Comparison of ENCODE assay signal across 29 cellular contexts in genomic region chr9:83617299-83617698, GRCh38.
"Had no signal": no experiment of that assay in that cellular context is flagged by ENCODE, and none has a peak within 500 bp of the region (broad histone marks: within the 10 kb centered on the region; RNA-seq: fewer than 3 reads in every experiment).

No MANE protein-coding gene starts in this region.

- H3K27me3 ChIP-seq: colonic mucosa, dorsolateral prefrontal cortex, esophagus muscularis mucosa, esophagus squamous epithelium, gastrocnemius medialis, gastroesophageal sphincter, heart left ventricle, heart right ventricle had no signal

- H3K9me3 Mint-ChIP-seq: dendritic cell treated with granulocyte-macrophage colony-stimulating factor and Interleukin-4, amounts not matched to agents 40 ng/mL and 50 ng/mL, for 4 days; effector memory CD8-positive, alpha-beta T cell had no signal

- DNase-seq: colonic mucosa; cortex of kidney; dermis blood vessel endothelial cell; dorsolateral prefrontal cortex; effector CD4-positive, alpha-beta T cell; effector CD8-positive, alpha-beta T cell; effector memory CD4-positive, alpha-beta T cell; effector memory CD8-positive, alpha-beta T cell; endodermal cell; erythroblast; esophagus squamous epithelium; foreskin fibroblast; foreskin keratinocyte; foreskin melanocyte; gastrocnemius medialis; glutamatergic neuron; head of caudate nucleus; heart left ventricle; heart right ventricle had no signal

- H3K9me3 ChIP-seq: colonic mucosa, esophagus muscularis mucosa, esophagus squamous epithelium, gastrocnemius medialis, gastroesophageal sphincter, heart left ventricle, heart right ventricle had no signal

- H3K4me1 ChIP-seq: colonic mucosa, foreskin keratinocyte had no signal

- ATAC-seq: effector memory CD8-positive, alpha-beta T cell; esophagus mucosa; foreskin keratinocyte; gastrocnemius medialis; gastroesophageal sphincter; heart left ventricle; heart right ventricle had no signal

- H3K4me3 Mint-ChIP-seq: dendritic cell treated with granulocyte-macrophage colony-stimulating factor and Interleukin-4, amounts not matched to agents 40 ng/mL and 50 ng/mL, for 4 days; effector memory CD8-positive, alpha-beta T cell; endodermal cell had no signal

- H3K27ac ChIP-seq: colonic mucosa, coronary artery, dorsolateral prefrontal cortex, epithelial cell of prostate, esophagus muscularis mucosa, esophagus squamous epithelium, foreskin keratinocyte, gastrocnemius medialis, gastroesophageal sphincter, heart left ventricle, heart right ventricle had no signal

- H3K36me3 ChIP-seq: colonic mucosa, esophagus muscularis mucosa, esophagus squamous epithelium, gastrocnemius medialis, gastroesophageal sphincter, heart left ventricle, heart right ventricle had no signal

- H3K27ac Mint-ChIP-seq: dendritic cell treated with granulocyte-macrophage colony-stimulating factor and Interleukin-4, amounts not matched to agents 40 ng/mL and 50 ng/mL, for 4 days; effector memory CD8-positive, alpha-beta T cell; endodermal cell had no signal

- FAIRE-seq: colon, endometrium, endothelial cell of umbilical vein, frontal cortex had no signal

- H3K4me3 ChIP-seq: colonic mucosa, coronary artery, dorsolateral prefrontal cortex, esophagus muscularis mucosa, esophagus squamous epithelium, gastrocnemius medialis, gastroesophageal sphincter, heart left ventricle, heart right ventricle had no signal
